In genomic region chrX:1531106-1531890, GRCh38 we compare ENCODE assay signal across 16 cellular contexts. TPM values are rescaled to one million over a fixed set of nuclear protein-coding genes. Genes with fewer than 3 reads are reported as not detected.
DNase-seq lines count a peak whose midpoint lies in the region; ATAC-seq and TF ChIP-seq lines count a peak whose summit lies in the region.
"Had no signal": no experiment of that assay in that cellular context is flagged by ENCODE, and none has a peak within 500 bp of the region (broad histone marks: within the 10 kb centered on the region; RNA-seq: fewer than 3 reads in every experiment).

No MANE protein-coding gene starts in this region.

- 0 out of 20 replicates have a peak overlapping the region, but pooled peaks of 2 of the 10 experiments have one; percentile 1 to 14 for H3K4me3 ChIP-seq in BLaER1 treated with 17β-estradiol and CSF1 and Interleukin-3, amounts not matched to agents 10 nM and 100 nM
- H3K4me3 ChIP-seq in DOHH2 (ENCODE audit: low read length), result peak overlapping the region; percentile 26
- no peak overlapping the region for H3K4me3 ChIP-seq in trophoblast cell (ENCODE audit: low read depth, low read length)
- H3K4me3 ChIP-seq: breast epithelium, dorsolateral prefrontal cortex, HAP-1, thoracic aorta had no signal

- no peak overlapping the region; a peak in 1 of 22 replicates for H3K9ac ChIP-seq in BLaER1 treated with 17β-estradiol and CSF1 and Interleukin-3, amounts not matched to agents 10 nM and 100 nM
- H3K9ac ChIP-seq in trophoblast cell (ENCODE audit: low read length), result peak overlapping the region; percentile 63

- DNase-seq in activated CD8-positive, alpha-beta memory T cell treated with anti-CD3 and anti-CD28 coated beads, Interleukin-2, amount 50 U/mL, for 48 hours, result peak; percentile 68
- DNase-seq in trophoblast cell (no peak), sciatic nerve (ENCODE audit: low spot score) (no peak), CD1c-positive myeloid dendritic cell (ENCODE audit: extremely low spot score) (no peak)
- DNase-seq: activated naive CD8-positive, alpha-beta T cell treated with anti-CD3 and anti-CD28 coated beads, Interleukin-2, amount 10 ng/mL, durations not matched to agents 7 days and 5 days; SHP77 treated with DMSO at 0.1 percent for 48 hours; T-helper 17 cell had no signal

- peaks cover 47% of the 10 kb centered on the region for H3F3A ChIP-seq in DOHH2 (ENCODE audit: control insufficient read depth, insufficient read depth)

- no peak overlapping the region for H2AFZ ChIP-seq in trophoblast cell (ENCODE audit: insufficient read depth, low read length, poor library complexity)

- H2AK5ac ChIP-seq in trophoblast cell (ENCODE audit: low read length), result no peak overlapping the region

- no peak overlapping the region for H2BK120ac ChIP-seq in trophoblast cell (ENCODE audit: insufficient read depth, low read length, poor library complexity)

- intact Hi-C loops in sciatic nerve (cut with DNase I), result no loop called here

- no peak overlapping the region for H3K14ac ChIP-seq in trophoblast cell (ENCODE audit: low read length)

- H3K4me1 ChIP-seq in BLaER1 treated with 17β-estradiol and CSF1 and Interleukin-3, amounts not matched to agents 10 nM and 100 nM, result peaks cover 8 to 28% (median 18%) of the 10 kb centered on the region in 10 experiments; a peak in 18 of 20 replicates
- H3K4me1 ChIP-seq in DOHH2 (ENCODE audit: control insufficient read depth, low read length), result peaks cover 64% of the 10 kb centered on the region
- H3K4me1 ChIP-seq in trophoblast cell (ENCODE audit: control insufficient read depth in 1 of 2, insufficient read depth in 2 of 2, low read length in 2 of 2), result no peaks in the 10 kb centered on the region
- H3K4me1 ChIP-seq: breast epithelium, HAP-1 had no signal

- no peak overlapping the region for H4K91ac ChIP-seq in trophoblast cell (ENCODE audit: low read depth, low read length)

- TF ChIP-seq CTCF in DOHH2 (IDR thresholded peaks at IDR 0.05; ENCODE audit: low read depth, low read length, poor library complexity, severe bottlenecking), result no peak

- H3K79me1 ChIP-seq in trophoblast cell (ENCODE audit: low read length), result no peaks in the 10 kb centered on the region

- H3K27ac ChIP-seq in BLaER1 treated with 17β-estradiol and CSF1 and Interleukin-3, amounts not matched to agents 10 nM and 100 nM, result peak overlapping the region in 1 of 11 experiments; percentile 25; a peak in 1 of 22 replicates
- H3K27ac ChIP-seq in DOHH2 (ENCODE audit: low read depth, low read length) (peak overlapping the region; percentile 43), trophoblast cell (ENCODE audit: low read depth, low read length) (no peak overlapping the region)
- H3K27ac ChIP-seq: breast epithelium, C4-2B, dorsolateral prefrontal cortex, thoracic aorta had no signal

- H3K18ac ChIP-seq in trophoblast cell (ENCODE audit: low read length), result no peak overlapping the region

- no peak overlapping the region for H2BK12ac ChIP-seq in trophoblast cell (ENCODE audit: low read length)

- peaks cover 0 to 18% (median 4%) of the 10 kb centered on the region in 11 experiments; a peak in 10 of 22 replicates for H3K9me3 ChIP-seq in BLaER1 treated with 17β-estradiol and CSF1 and Interleukin-3, amounts not matched to agents 10 nM and 100 nM (replicated peaks in 1 of 11)
- peaks cover 5% of the 10 kb centered on the region; the same call in 1 of the 2 replicates for H3K9me3 ChIP-seq in DOHH2 (ENCODE audit: control insufficient read depth, insufficient read depth, low read length)
- H3K9me3 ChIP-seq in trophoblast cell (ENCODE audit: insufficient read depth, low read depth, low read length), result no peaks in the 10 kb centered on the region
- H3K9me3 ChIP-seq: breast epithelium, HAP-1, thoracic aorta had no signal

- H3K27me3 ChIP-seq in BLaER1 treated with 17β-estradiol and CSF1 and Interleukin-3, amounts not matched to agents 10 nM and 100 nM, result no peaks in the 10 kb centered on the region
- no peaks in the 10 kb centered on the region for H3K27me3 ChIP-seq in DOHH2 (ENCODE audit: control insufficient read depth, low read length)
- no peaks in the 10 kb centered on the region for H3K27me3 ChIP-seq in trophoblast cell (ENCODE audit: insufficient read depth, low read length)

- no peaks in the 10 kb centered on the region; the same call in 1 of the 2 replicates for H3K9me2 ChIP-seq in DOHH2 (replicated peaks; ENCODE audit: control insufficient read depth, low read length)

- H3K4me2 ChIP-seq in BLaER1 treated with 17β-estradiol and CSF1 and Interleukin-3, amounts not matched to agents 10 nM and 100 nM, result peak overlapping the region in 9 of 11 experiments; percentile 13 to 52 (median 35); a peak in 14 of 22 replicates
- H3K4me2 ChIP-seq in DOHH2 (ENCODE audit: low read length), result peak overlapping the region; percentile 33
- no peak overlapping the region for H3K4me2 ChIP-seq in trophoblast cell (ENCODE audit: low read length)

- H4K8ac ChIP-seq in trophoblast cell (ENCODE audit: low read depth, low read length), result no peak overlapping the region

- H3K36me3 ChIP-seq in BLaER1 treated with 17β-estradiol and CSF1 and Interleukin-3, amounts not matched to agents 10 nM and 100 nM, result peaks cover 0 to 63% (median 53%) of the 10 kb centered on the region in 11 experiments; a peak in 19 of 22 replicates
- H3K36me3 ChIP-seq in DOHH2 (ENCODE audit: control insufficient read depth, low read length) (peaks cover 88% of the 10 kb centered on the region), trophoblast cell (ENCODE audit: control insufficient read depth in 1 of 2, insufficient read depth in 2 of 2, low read length in 2 of 2) (no peaks in the 10 kb centered on the region)
- H3K36me3 ChIP-seq: breast epithelium, HAP-1, thoracic aorta had no signal

- no peak overlapping the region for H3K23ac ChIP-seq in trophoblast cell (ENCODE audit: low read length)

- no peak overlapping the region for H3K4ac ChIP-seq in trophoblast cell (ENCODE audit: low read depth, low read length)

- no peak overlapping the region for H2BK5ac ChIP-seq in trophoblast cell (ENCODE audit: low read depth, low read length, poor library complexity)

- peaks cover 11 to 78% (median 73%) of the 10 kb centered on the region in 11 experiments; a peak in 20 of 22 replicates for H4K20me1 ChIP-seq in BLaER1 treated with 17β-estradiol and CSF1 and Interleukin-3, amounts not matched to agents 10 nM and 100 nM
- H4K20me1 ChIP-seq in DOHH2 (ENCODE audit: control insufficient read depth, insufficient read depth, low read depth, low read length), result peaks cover 33% of the 10 kb centered on the region

- ATAC-seq in HG02610 (IDR thresholded peaks at IDR 0.05; ENCODE audit: unreplicated experiment) (no peak), sciatic nerve (no peak)
- ATAC-seq: natural killer cell treated with Interleukin-12 subunit alpha and Interleukin-12 subunit beta and Interleukin-15 and Interleukin-18, amount 100 ng/mL, for 72 hours; T-helper 17 cell had no signal

- H3K79me2 ChIP-seq in DOHH2 (ENCODE audit: control insufficient read depth, low read length), result peaks cover 92% of the 10 kb centered on the region
- no peaks in the 10 kb centered on the region for H3K79me2 ChIP-seq in trophoblast cell (ENCODE audit: control insufficient read depth, insufficient read depth, low read length, poor library complexity)

- H4K12ac ChIP-seq in trophoblast cell (ENCODE audit: low read depth, low read length), result no peak overlapping the region

- no CpG with 5 or more reads among the region's 10 CpGs for WGBS in trophoblast cell (ENCODE audit: extremely low coverage, insufficient coverage, insufficient read length)

RNA-seq across cellular contexts. Expression of gene P2RY8, which starts 5.7 kb away (rescaled TPM):
- polyA plus RNA-seq in trophoblast cell (2013), result not detected in 2 replicates
- 2.5 TPM for total RNA-seq in sciatic nerve
